Comparison of ENCODE assay signal across 9 cellular contexts in genomic region chr3:120622870-120623718, GRCh38. TPM values are rescaled to one million over a fixed set of nuclear protein-coding genes. Genes with fewer than 3 reads are reported as not detected.
DNase-seq lines count a peak whose midpoint lies in the region; ATAC-seq and TF ChIP-seq lines count a peak whose summit lies in the region.
"Had no signal": no experiment of that assay in that cellular context is flagged by ENCODE, and none has a peak within 500 bp of the region (broad histone marks: within the 10 kb centered on the region; RNA-seq: fewer than 3 reads in every experiment).

No MANE protein-coding gene starts in this region.

- no peaks in the 10 kb centered on the region for H3K79me2 ChIP-seq in Loucy (ENCODE audit: insufficient read depth, low read length)
- H3K79me2 ChIP-seq in trophoblast cell (ENCODE audit: control insufficient read depth, insufficient read depth, low read length, poor library complexity) = no peaks in the 10 kb centered on the region

- H4K8ac ChIP-seq in trophoblast cell (ENCODE audit: low read depth, low read length) = no peak overlapping the region

- H3K27ac ChIP-seq in trophoblast cell (ENCODE audit: low read depth, low read length) = no peak overlapping the region
- no peak overlapping the region for H3K27ac ChIP-seq in body of pancreas
- H3K27ac ChIP-seq: BLaER1 treated with 17β-estradiol and CSF1 and Interleukin-3, amounts not matched to agents 10 nM and 100 nM had no signal

- H3K27me3 ChIP-seq in Loucy (ENCODE audit: insufficient read depth, low read length, poor library complexity, severe bottlenecking) (no peaks in the 10 kb centered on the region), trophoblast cell (ENCODE audit: insufficient read depth, low read length) (no peaks in the 10 kb centered on the region), body of pancreas (no peaks in the 10 kb centered on the region)
- H3K27me3 ChIP-seq: BLaER1 treated with 17β-estradiol and CSF1 and Interleukin-3, amounts not matched to agents 10 nM and 100 nM had no signal

- TF ChIP-seq CTCF in Loucy (conservative IDR thresholded peaks at IDR 0.05; ENCODE audit: low read length) (peak; percentile 38), astrocyte of the spinal cord (IDR thresholded peaks at IDR 0.05; ENCODE audit: low read depth, low read length) (peak; percentile 10), body of pancreas (IDR thresholded peaks at IDR 0.05) (no peak)

- no peak overlapping the region for H3K4ac ChIP-seq in trophoblast cell (ENCODE audit: low read depth, low read length)

- H3K4me3 ChIP-seq in Loucy (ENCODE audit: low read length, poor library complexity, severe bottlenecking) = no peak overlapping the region
- H3K4me3 ChIP-seq in astrocyte of the spinal cord (ENCODE audit: low read depth, low read length) = no peak overlapping the region
- H3K4me3 ChIP-seq in trophoblast cell (ENCODE audit: low read depth, low read length) = no peak overlapping the region
- H3K4me3 ChIP-seq in body of pancreas = no peak overlapping the region
- H3K4me3 ChIP-seq: BLaER1 treated with 17β-estradiol and CSF1 and Interleukin-3, amounts not matched to agents 10 nM and 100 nM had no signal

- no peak overlapping the region for H2BK5ac ChIP-seq in trophoblast cell (ENCODE audit: low read depth, low read length, poor library complexity)

- no peak for TF ChIP-seq POLR2A in body of pancreas (IDR thresholded peaks at IDR 0.05)

- H3K9ac ChIP-seq in Loucy (ENCODE audit: low read depth, low read length, poor library complexity, severe bottlenecking) (no peak overlapping the region), trophoblast cell (ENCODE audit: low read length) (no peak overlapping the region)
- H3K9ac ChIP-seq: BLaER1 treated with 17β-estradiol and CSF1 and Interleukin-3, amounts not matched to agents 10 nM and 100 nM had no signal

- H3K9me2 ChIP-seq in Loucy (replicated peaks; ENCODE audit: low read depth, low read length) = no peaks in the 10 kb centered on the region; the same call in 1 of the 2 replicates

- H3F3A ChIP-seq in Loucy (ENCODE audit: low read depth) = no peaks in the 10 kb centered on the region

- no peak overlapping the region for H2AK5ac ChIP-seq in trophoblast cell (ENCODE audit: low read length)

- no peak overlapping the region for H4K91ac ChIP-seq in trophoblast cell (ENCODE audit: low read depth, low read length)

- intact Hi-C loops in body of pancreas (cut with DNase I) = no loop called here

- no peak overlapping the region for H3K14ac ChIP-seq in trophoblast cell (ENCODE audit: low read length)

- H2AFZ ChIP-seq in Loucy (ENCODE audit: low read length) (no peak overlapping the region), trophoblast cell (ENCODE audit: insufficient read depth, low read length, poor library complexity) (no peak overlapping the region)

- H3K4me2 ChIP-seq in Loucy (ENCODE audit: low read depth, low read length, poor library complexity, severe bottlenecking) (no peak overlapping the region), trophoblast cell (ENCODE audit: low read length) (no peak overlapping the region)
- H3K4me2 ChIP-seq: BLaER1 treated with 17β-estradiol and CSF1 and Interleukin-3, amounts not matched to agents 10 nM and 100 nM had no signal

- H3K36me3 ChIP-seq in Loucy (ENCODE audit: insufficient read depth, low read length) (no peaks in the 10 kb centered on the region), trophoblast cell (ENCODE audit: control insufficient read depth in 1 of 2, insufficient read depth in 2 of 2, low read length in 2 of 2) (no peaks in the 10 kb centered on the region), body of pancreas (replicated peaks in 1 of 2; ENCODE audit: insufficient read depth in 1 of 2, low read depth in 2 of 2) (peaks cover 0 to 2% of the 10 kb centered on the region in 2 donors)
- H3K36me3 ChIP-seq: BLaER1 treated with 17β-estradiol and CSF1 and Interleukin-3, amounts not matched to agents 10 nM and 100 nM had no signal

- no peak overlapping the region for H3K23ac ChIP-seq in trophoblast cell (ENCODE audit: low read length)

- H4K20me1 ChIP-seq in Loucy (ENCODE audit: insufficient read depth, low read length, poor library complexity, severe bottlenecking) = no peaks in the 10 kb centered on the region
- H4K20me1 ChIP-seq: BLaER1 treated with 17β-estradiol and CSF1 and Interleukin-3, amounts not matched to agents 10 nM and 100 nM had no signal

- no CpG with 5 or more reads among the region's 12 CpGs for WGBS in trophoblast cell (ENCODE audit: extremely low coverage, insufficient coverage, insufficient read length)
- WGBS in body of pancreas, 2 donors = 80 to 84% methylated on average over 12 of the region's 12 CpGs

- DNase-seq in NCI-H82 (lab: John Stamatoyannopoulos, UW) (peak; percentile 60), NCI-H82 treated with DMSO at 0.1 percent for 48 hours (lab: John Stamatoyannopoulos, UW; ENCODE audit: unreplicated experiment) (no peak), astrocyte of the spinal cord (ENCODE audit: low read depth, low spot score) (peak; percentile 22), trophoblast cell (peak; percentile 78 to 92), body of pancreas (no peak)

- ATAC-seq in body of pancreas (no peak), HG02852 (IDR thresholded peaks at IDR 0.05; ENCODE audit: unreplicated experiment) (no peak), HG03378 (IDR thresholded peaks at IDR 0.05; ENCODE audit: unreplicated experiment) (no peak)

- no peaks in the 10 kb centered on the region for H3K4me1 ChIP-seq in Loucy (ENCODE audit: insufficient read depth, low read length, poor library complexity, severe bottlenecking)
- H3K4me1 ChIP-seq in trophoblast cell (ENCODE audit: control insufficient read depth in 1 of 2, insufficient read depth in 2 of 2, low read length in 2 of 2) = no peaks in the 10 kb centered on the region
- H3K4me1 ChIP-seq in body of pancreas = no peaks in the 10 kb centered on the region

- in situ Hi-C loops in astrocyte of the spinal cord (cut with HindIII; ENCODE audit: low sequenced_read_pairs) = no loop called here

- H3K9me3 ChIP-seq in Loucy (ENCODE audit: insufficient read depth, low read depth, low read length) (peaks cover 13% of the 10 kb centered on the region; the same call in 1 of the 2 replicates), trophoblast cell (ENCODE audit: insufficient read depth, low read depth, low read length) (peaks cover 7% of the 10 kb centered on the region), body of pancreas (peaks cover 0 to 15% (median 0%) of the 10 kb centered on the region in 3 donors)

- no peak overlapping the region for H3K18ac ChIP-seq in trophoblast cell (ENCODE audit: low read length)

- H4K12ac ChIP-seq in trophoblast cell (ENCODE audit: low read depth, low read length) = no peak overlapping the region

- H2BK12ac ChIP-seq in trophoblast cell (ENCODE audit: low read length) = no peak overlapping the region

- H2BK120ac ChIP-seq in trophoblast cell (ENCODE audit: insufficient read depth, low read length, poor library complexity) = no peak overlapping the region

- no peaks in the 10 kb centered on the region for H3K79me1 ChIP-seq in trophoblast cell (ENCODE audit: low read length)

RNA-seq across cellular contexts. Expression of gene NDUFB4, which starts 27.0 kb away (rescaled TPM):
- 345 and 361 TPM in 2 replicates for polyA plus RNA-seq in trophoblast cell (2013)
- 10 to 100 TPM; 15.8 to 60.7 TPM for total RNA-seq in body of pancreas

RNA-seq across cellular contexts. Expression of gene HGD, which starts 58.9 kb away (rescaled TPM):
- polyA plus RNA-seq in trophoblast cell (2013) = 0.08 and 0.26 TPM in 2 replicates
- total RNA-seq in body of pancreas = 10 to 100 TPM; 14.2 to 14.3 TPM

Comparison
In these comparisons a context has a peak if more than half of its experiments do, and no peak if none do; other contexts are left out.
1. DNase-seq: peak in NCI-H82 (single experiment), astrocyte of the spinal cord (single experiment) and trophoblast cell (2 of 2); none in NCI-H82 treated with DMSO at 0.1 percent for 48 hours (single experiment) and body of pancreas (0 of 4).
2. CTCF ChIP-seq: peak in Loucy (single experiment) and astrocyte of the spinal cord (single experiment); none in body of pancreas (0 of 7).